Comparison of ENCODE assay signal across 19 cellular contexts in genomic region chr5:68418230-68418629, GRCh38.
DNase-seq lines count a peak whose midpoint lies in the region; ATAC-seq, FAIRE-seq and TF ChIP-seq lines count a peak whose summit lies in the region.
"Had no signal": no experiment of that assay in that cellular context is flagged by ENCODE, and none has a peak within 500 bp of the region (broad histone marks: within the 10 kb centered on the region; RNA-seq: fewer than 3 reads in every experiment).

No MANE protein-coding gene starts in this region.

- no peaks in the 10 kb centered on the region for H4K20me1 ChIP-seq in GM23248 (ENCODE audit: insufficient read depth)
- no peaks in the 10 kb centered on the region for H4K20me1 ChIP-seq in K562 (replicated peaks; ENCODE audit: control insufficient read depth, insufficient read depth, low read length)
- no peaks in the 10 kb centered on the region for H4K20me1 ChIP-seq in hepatocyte (ENCODE audit: insufficient read depth, poor library complexity, severe bottlenecking)
- H4K20me1 ChIP-seq: BLaER1 treated with 17β-estradiol and CSF1 and Interleukin-3, amounts not matched to agents 10 nM and 100 nM had no signal

- CTCF ChIA-PET in K562 (lab: Yijun Ruan, JAX; ENCODE audit: low intra/inter-chr PET ratio) = no interaction called here

- intact Hi-C loops in K562 (cut with micrococcal nuclease) = no loop called here

- no peaks in the 10 kb centered on the region for H3K27me3 ChIP-seq in GM23248 (replicated peaks; ENCODE audit: insufficient read depth)
- H3K27me3 ChIP-seq in K562 (ENCODE audit: control insufficient read depth in 2 of 2, insufficient read depth in 2 of 2, low read length in 2 of 2) = no peaks in the 10 kb centered on the region
- no peaks in the 10 kb centered on the region for H3K27me3 ChIP-seq in hepatocyte
- no peaks in the 10 kb centered on the region for H3K27me3 ChIP-seq in suprapubic skin
- H3K27me3 ChIP-seq: BLaER1 treated with 17β-estradiol and CSF1 and Interleukin-3, amounts not matched to agents 10 nM and 100 nM; right atrium auricular region had no signal

- no peak for FAIRE-seq in K562 (lab: Jason Lieb, UNC)
- FAIRE-seq: GM18507, GM19239 had no signal

- TF ChIP-seq CTCF in K562 (IDR thresholded peaks at IDR 0.05 in 2 of 3, conservative IDR thresholded peaks at IDR 0.05 in 1 of 3; ENCODE audit: insufficient read depth in 2 of 3, low read depth in 1 of 3, low read length in 3 of 3) (no peak), hepatocyte (IDR thresholded peaks at IDR 0.05; ENCODE audit: poor library complexity) (no peak), suprapubic skin (IDR thresholded peaks at IDR 0.05) (no peak), GM20000 (IDR thresholded peaks at IDR 0.05; ENCODE audit: extremely low read depth, missing control alignments) (no peak)

- H2AFZ ChIP-seq in GM23248 (no peak overlapping the region), K562 (ENCODE audit: low read depth, low read length) (peak overlapping the region; percentile 57), hepatocyte (no peak overlapping the region)

- H3K4me3 ChIP-seq in GM23248 (no peak overlapping the region; the same call in 1 of the 2 replicates), K562 (no peak overlapping the region), hepatocyte (no peak overlapping the region), suprapubic skin (no peak overlapping the region)
- H3K4me3 ChIP-seq: BLaER1 treated with 17β-estradiol and CSF1 and Interleukin-3, amounts not matched to agents 10 nM and 100 nM; right atrium auricular region had no signal

- no peak overlapping the region for H3K9ac ChIP-seq in GM23248
- H3K9ac ChIP-seq in K562 (ENCODE audit: insufficient read depth in 1 of 2, low read depth in 2 of 2, low read length in 2 of 2) = no peak overlapping the region
- H3K9ac ChIP-seq: BLaER1 treated with 17β-estradiol and CSF1 and Interleukin-3, amounts not matched to agents 10 nM and 100 nM had no signal

- WGBS in GM23248 (ENCODE audit: low coverage in 1 of 2, low lambda C conversion rate in 2 of 2, missing lambda C conversion rate in 2 of 2), 2 experiments = 67 to 71% methylated on average over 4 of the region's 4 CpGs
- WGBS in K562 (ENCODE audit: insufficient coverage, low coverage, missing lambda C conversion rate) = 64% methylated on average over 4 of the region's 4 CpGs
- WGBS in hepatocyte (ENCODE audit: low lambda C conversion rate, missing lambda C conversion rate) = 65% methylated on average over 4 of the region's 4 CpGs
- 57% methylated on average over 4 of the region's 4 CpGs for WGBS in suprapubic skin

- peak overlapping the region; percentile 52 for H3K27ac ChIP-seq in GM23248
- H3K27ac ChIP-seq in K562 (ENCODE audit: extremely low read depth, low read depth, low read length) = 0 out of 3 replicates have a peak overlapping the region, but pooled peaks have one; percentile 6
- peak overlapping the region; percentile 76 for H3K27ac ChIP-seq in hepatocyte
- peak overlapping the region; percentile 72 for H3K27ac ChIP-seq in suprapubic skin
- H3K27ac ChIP-seq: BLaER1 treated with 17β-estradiol and CSF1 and Interleukin-3, amounts not matched to agents 10 nM and 100 nM; right atrium auricular region had no signal

- H3K79me2 ChIP-seq in GM23248 (ENCODE audit: insufficient read depth) = no peaks in the 10 kb centered on the region
- H3K79me2 ChIP-seq in K562 (ENCODE audit: control insufficient read depth, insufficient read depth, low read length) = no peaks in the 10 kb centered on the region
- no peaks in the 10 kb centered on the region for H3K79me2 ChIP-seq in hepatocyte

- H3K4me2 ChIP-seq in GM23248 (ENCODE audit: unreplicated experiment) (peak overlapping the region; percentile 43), K562 (ENCODE audit: insufficient read depth, low read length) (no peak overlapping the region), hepatocyte (no peak overlapping the region)
- H3K4me2 ChIP-seq: BLaER1 treated with 17β-estradiol and CSF1 and Interleukin-3, amounts not matched to agents 10 nM and 100 nM had no signal

- H3K9me3 ChIP-seq in GM23248 (ENCODE audit: low read depth) (no peaks in the 10 kb centered on the region), K562 (replicated peaks; ENCODE audit: control insufficient read depth, insufficient read depth, low read depth, low read length) (no peaks in the 10 kb centered on the region), hepatocyte (ENCODE audit: low read depth) (no peaks in the 10 kb centered on the region), suprapubic skin (no peaks in the 10 kb centered on the region)
- H3K9me3 ChIP-seq: BLaER1 treated with 17β-estradiol and CSF1 and Interleukin-3, amounts not matched to agents 10 nM and 100 nM; right atrium auricular region had no signal

- TF ChIP-seq POLR2A in K562 (conservative IDR thresholded peaks at IDR 0.05) (no peak), suprapubic skin (IDR thresholded peaks at IDR 0.05) (no peak)

- peak; percentile 70 for DNase-seq in GM23248
- no peak for DNase-seq in K562 (ENCODE audit: extremely low read depth in 1 of 4, low spot score in 3 of 4)
- DNase-seq in hepatocyte (ENCODE audit: low spot score) = no peak
- no peak for DNase-seq in suprapubic skin (ENCODE audit: low spot score in 2 of 2)
- no peak for DNase-seq in occipital lobe (lab: John Stamatoyannopoulos, UW)
- DNase-seq in NOMO-1 treated with dmso at 0.1 percent for 144 hours (lab: John Stamatoyannopoulos, UW; ENCODE audit: unreplicated experiment) = no peak
- DNase-seq in kidney glomerular epithelial cell (lab: John Stamatoyannopoulos, UW) = no peak
- DNase-seq in GM20000 (ENCODE audit: low spot score) = no peak
- DNase-seq: activated CD4-positive, alpha-beta T cell treated with anti-CD3 and anti-CD28 coated beads, Interleukin-2, amount 10 ng/mL, durations not matched to agents 24 days and 14 days; activated naive CD4-positive, alpha-beta T cell treated with anti-CD3 and anti-CD28 coated beads, Interleukin-2, amount 10 ng/mL, durations not matched to agents 7 days and 5 days; activated T-cell treated with anti-CD3 and anti-CD28 coated beads, Interleukin-2, amount 50 U/mL, for 1 hour; effector memory CD4-positive, alpha-beta T cell; NCI-H2081 treated with DMSO at 0.1 percent for 48 hours; NCI-H526; T1000 had no signal

- H3K9me1 ChIP-seq in K562 (ENCODE audit: control insufficient read depth, insufficient read depth, low read length) = no peaks in the 10 kb centered on the region

- no peaks in the 10 kb centered on the region for H3K36me3 ChIP-seq in GM23248 (ENCODE audit: low read depth)
- no peaks in the 10 kb centered on the region for H3K36me3 ChIP-seq in K562 (ENCODE audit: control insufficient read depth, insufficient read depth, low read length)
- no peaks in the 10 kb centered on the region for H3K36me3 ChIP-seq in hepatocyte (replicated peaks; ENCODE audit: insufficient read depth, low read depth)
- H3K36me3 ChIP-seq in suprapubic skin = no peaks in the 10 kb centered on the region
- H3K36me3 ChIP-seq: BLaER1 treated with 17β-estradiol and CSF1 and Interleukin-3, amounts not matched to agents 10 nM and 100 nM; right atrium auricular region had no signal

- H3K9me2 ChIP-seq in GM23248 (ENCODE audit: insufficient read depth) (no peaks in the 10 kb centered on the region), hepatocyte (replicated peaks; ENCODE audit: insufficient read depth) (no peaks in the 10 kb centered on the region)

- no peaks in the 10 kb centered on the region for H3F3A ChIP-seq in GM23248 (ENCODE audit: insufficient read depth)

- H3K4me1 ChIP-seq in GM23248 (ENCODE audit: insufficient read depth) (peaks cover 35% of the 10 kb centered on the region), K562 (replicated peaks in 1 of 2; ENCODE audit: control insufficient read depth in 2 of 2, insufficient read depth in 2 of 2, low read length in 2 of 2) (peaks cover 30 to 73% of the 10 kb centered on the region in 2 experiments), hepatocyte (ENCODE audit: insufficient read depth) (peaks cover 30% of the 10 kb centered on the region), suprapubic skin (peaks cover 30% of the 10 kb centered on the region)

- TF ChIP-seq RAD21 in K562 (CRISPR knock-in tag; conservative IDR thresholded peaks at IDR 0.05 in 1 of 2, IDR thresholded peaks at IDR 0.05 in 1 of 2) = no peak

- no TSS peak for BruUV-seq in K562 (replicated peaks; lab: Mats Ljungman, UMichigan)

- POLR2A ChIA-PET in K562 (lab: Yijun Ruan, JAX) = interaction anchor here (1.0 to 3.5 kb wide), 3 partner anchors 8 to 14 kb away, joined by 3 to 24 read pairs (median 9); no protein-coding TSS in a partner anchor

- TF ChIP-seq EP300 in K562 (IDR thresholded peaks at IDR 0.05; ENCODE audit: low read length) (no peak), suprapubic skin (IDR thresholded peaks at IDR 0.05) (no peak)

- in situ Hi-C loops in GM23248 (cut with MboI) (no loop called here), K562 (cut with MboI) (no loop called here)

- no peak for ATAC-seq in K562

TF ChIP-seq in K562, 482 proteins besides CTCF, POLR2A, EP300 and RAD21:
- TF ChIP-seq CEBPB (tag; IDR thresholded peaks at IDR 0.05) = peak; percentile 24; the same call in 1 of the 2 replicates
- TF ChIP-seq ZNF175 (CRISPR knock-in tag; IDR thresholded peaks at IDR 0.05; ENCODE audit: low read depth) = 0 out of 2 replicates have a peak, but pooled peaks have one; percentile 44
- TF ChIP-seq CEBPG (CRISPR knock-in tag; IDR thresholded peaks at IDR 0.05) = no peak
- peak; percentile 19 to 53; a peak in 1 of 4 replicates for TF ChIP-seq CEBPG (tag; conservative IDR thresholded peaks at IDR 0.05 in 1 of 2, IDR thresholded peaks at IDR 0.05 in 1 of 2)
- TF ChIP-seq ESRRA (IDR thresholded peaks at IDR 0.05; ENCODE audit: borderline replicate concordance, low read depth) = 0 out of 2 replicates have a peak, but pooled peaks have one; percentile 31
- TF ChIP-seq ATF3 (IDR thresholded peaks at IDR 0.05) = peak; percentile 53
- no peak for TF ChIP-seq ATF3 (CRISPR knock-in tag; conservative IDR thresholded peaks at IDR 0.05)
- no peak for TF ChIP-seq CCAR2 (IDR thresholded peaks at IDR 0.05; ENCODE audit: low read depth, low read length)

Comparison
In these comparisons a context has a peak if more than half of its experiments do, and no peak if none do; other contexts are left out.
1. H3K27ac ChIP-seq: peak in every context shown above with its lines; median percentile 76 in hepatocyte; 72 in suprapubic skin; 52 in GM23248; 6 in K562.